ENCODE assay signal across 1 cellular context in genomic region chr2:98138978-98139377, GRCh38. TPM values are rescaled to one million over a fixed set of nuclear protein-coding genes. Genes with fewer than 3 reads are reported as not detected.
"Had no signal": no experiment of that assay in that cellular context is flagged by ENCODE, and none has a peak within 500 bp of the region (broad histone marks: within the 10 kb centered on the region; RNA-seq: fewer than 3 reads in every experiment).

No MANE protein-coding gene starts in this region.

RNA-seq across cellular contexts. Expression of gene VWA3B, which starts 52.0 kb away (rescaled TPM):
- total RNA-seq: G401 had no signal
